Comparison of ENCODE assay signal across 9 cellular contexts in genomic region chr1:26363549-26364448, GRCh38. TPM values are rescaled to one million over a fixed set of nuclear protein-coding genes. Genes with fewer than 3 reads are reported as not detected.
DNase-seq lines count a peak whose midpoint lies in the region; ATAC-seq and TF ChIP-seq lines count a peak whose summit lies in the region.
"Had no signal": no experiment of that assay in that cellular context is flagged by ENCODE, and none has a peak within 500 bp of the region (broad histone marks: within the 10 kb centered on the region; RNA-seq: fewer than 3 reads in every experiment).

No MANE protein-coding gene starts in this region.

- H3K27me3 Mint-ChIP-seq in activated T-helper 17 cell treated with anti-CD3 and anti-CD28 coated beads, Interleukin-2, amount 50 U/mL, for 72 hours: peaks cover 5% of the 10 kb centered on the region

- peaks cover 17% of the 10 kb centered on the region for H3K27me3 ChIP-seq in thoracic aorta (replicated peaks; ENCODE audit: insufficient read depth)

- ATAC-seq in activated T-helper 17 cell treated with anti-CD3 and anti-CD28 coated beads, Interleukin-2, amount 50 U/mL, for 72 hours (replicated peaks): peak; percentile 81
- ATAC-seq in thoracic aorta (ENCODE audit: insufficient number of reproducible peaks, low FRiP score, low read depth): no peak
- no peak for ATAC-seq in GM18502 (IDR thresholded peaks at IDR 0.05; ENCODE audit: poor library complexity, unreplicated experiment)

- H3K36me3 Mint-ChIP-seq in activated T-helper 17 cell treated with anti-CD3 and anti-CD28 coated beads, Interleukin-2, amount 50 U/mL, for 72 hours (ENCODE audit: low read depth): peaks cover 5% of the 10 kb centered on the region

- H3K27ac ChIP-seq in thoracic aorta: no peak overlapping the region

- H3K4me1 ChIP-seq in thoracic aorta (ENCODE audit: control insufficient read depth in 1 of 2, low read depth in 2 of 2): peaks cover 0 to 8% of the 10 kb centered on the region in 2 donors

- H3K4me3 ChIP-seq in foreskin fibroblast (ENCODE audit: low read depth in 1 of 2, low read length in 2 of 2) (no peak overlapping the region), thoracic aorta (no peak overlapping the region)

- TF ChIP-seq CTCF in foreskin fibroblast (IDR thresholded peaks at IDR 0.05; ENCODE audit: low read depth, low read length) (peak; percentile 97), thoracic aorta (IDR thresholded peaks at IDR 0.05) (peak; percentile 74)

- peaks cover 19% of the 10 kb centered on the region for H3K4me1 Mint-ChIP-seq in activated T-helper 17 cell treated with anti-CD3 and anti-CD28 coated beads, Interleukin-2, amount 50 U/mL, for 72 hours

- no peaks in the 10 kb centered on the region for H3K9me3 Mint-ChIP-seq in activated T-helper 17 cell treated with anti-CD3 and anti-CD28 coated beads, Interleukin-2, amount 50 U/mL, for 72 hours

- H3K4me3 Mint-ChIP-seq in activated T-helper 17 cell treated with anti-CD3 and anti-CD28 coated beads, Interleukin-2, amount 50 U/mL, for 72 hours: no peak overlapping the region

- peak; percentile 55 for DNase-seq in DMS114 treated with DMSO at 0.1 percent for 48 hours (lab: John Stamatoyannopoulos, UW; ENCODE audit: unreplicated experiment)
- peak; percentile 92 for DNase-seq in HT-29 (ENCODE audit: low spot score)
- DNase-seq in SHP77 treated with DMSO at 0.1 percent for 48 hours (lab: John Stamatoyannopoulos, UW): peak; percentile 8
- DNase-seq in foreskin fibroblast: peak; percentile 60 to 88
- DNase-seq in occipital lobe (lab: John Stamatoyannopoulos, UW): peak; percentile 13
- peak; percentile 19 for DNase-seq in thoracic aorta (ENCODE audit: low spot score)

- no peaks in the 10 kb centered on the region for H3K36me3 ChIP-seq in thoracic aorta

- H3K27ac Mint-ChIP-seq in activated T-helper 17 cell treated with anti-CD3 and anti-CD28 coated beads, Interleukin-2, amount 50 U/mL, for 72 hours: no peak overlapping the region

- H3K9me3 ChIP-seq in thoracic aorta: no peaks in the 10 kb centered on the region

RNA-seq across cellular contexts. Expression of gene ZNF683, which starts 8.8 kb away (rescaled TPM):
- total RNA-seq in HT-29 (2014; rRNA removed; shearing (Covaris generic)): not detected in 2 replicates
- not detected for total RNA-seq in activated T-helper 17 cell treated with anti-CD3 and anti-CD28 coated beads, Interleukin-2, amount 50 U/mL, for 72 hours
- total RNA-seq in occipital lobe (not detected), thoracic aorta (not detected)

RNA-seq across cellular contexts. Expression of gene CRYBG2, which starts 9.9 kb away (rescaled TPM):
- total RNA-seq in HT-29 (2014; rRNA removed; shearing (Covaris generic)): 32.7 and 49.4 TPM in 2 replicates
- 10 to 100 TPM in 1 of 2 donors, under 1 TPM in 1; 0.37 to 13.6 TPM for total RNA-seq in activated T-helper 17 cell treated with anti-CD3 and anti-CD28 coated beads, Interleukin-2, amount 50 U/mL, for 72 hours
- total RNA-seq in occipital lobe (1.1 TPM), thoracic aorta (not detected)

RNA-seq across cellular contexts. Expression of gene CD52, which starts 46.0 kb away (rescaled TPM):
- 1.5 and 2.1 TPM in 2 replicates for total RNA-seq in HT-29 (2014; rRNA removed; shearing (Covaris generic))
- total RNA-seq in activated T-helper 17 cell treated with anti-CD3 and anti-CD28 coated beads, Interleukin-2, amount 50 U/mL, for 72 hours: 100 to 1,000 TPM; 218 to 542 TPM
- total RNA-seq in occipital lobe: 1.1 TPM
- 1 to 10 TPM in 1 of 2 donors, not detected in 1; 2.7 TPM for total RNA-seq in thoracic aorta

RNA-seq across cellular contexts. Expression of gene LIN28A, which starts 46.8 kb away (rescaled TPM):
- not detected in 2 replicates for total RNA-seq in HT-29 (2014; rRNA removed; shearing (Covaris generic))
- not detected for total RNA-seq in activated T-helper 17 cell treated with anti-CD3 and anti-CD28 coated beads, Interleukin-2, amount 50 U/mL, for 72 hours
- not detected for total RNA-seq in occipital lobe
- not detected for total RNA-seq in thoracic aorta
- total RNA-seq: T-helper 2 cell treated with Interferon-gamma antibody and Interleukin-4, amounts not matched to agents 100 ng/mL and 5 ng/mL, for 36 hours had no signal

RNA-seq across cellular contexts. Expression of gene UBXN11, which starts 57.4 kb away (rescaled TPM):
- 22.0 and 26.8 TPM in 2 replicates for total RNA-seq in HT-29 (2014; rRNA removed; shearing (Covaris generic))
- 10 to 100 TPM; 17.9 to 23.2 TPM for total RNA-seq in activated T-helper 17 cell treated with anti-CD3 and anti-CD28 coated beads, Interleukin-2, amount 50 U/mL, for 72 hours
- total RNA-seq in occipital lobe (5.0 TPM), thoracic aorta (10 to 100 TPM in 1 of 2 donors, 1 to 10 TPM in 1; 9.6 to 23.2 TPM)

Comparison
In these comparisons a context has a peak if more than half of its experiments do, and no peak if none do; other contexts are left out.
1. DNase-seq: peak in every context shown above with its lines; median percentile 92 in HT-29; 74 in foreskin fibroblast; 55 in DMS114 treated with DMSO at 0.1 percent for 48 hours; 19 in thoracic aorta; 13 in occipital lobe; 8 in SHP77 treated with DMSO at 0.1 percent for 48 hours.
2. RNA of gene CD52, which starts 46.0 kb away (total RNA-seq): 218 to 542 TPM in activated T-helper 17 cell treated with anti-CD3 and anti-CD28 coated beads, Interleukin-2, amount 50 U/mL, for 72 hours; 2.7 TPM in thoracic aorta, 1.5 to 2.1 TPM in HT-29 and 1.1 TPM in occipital lobe (single experiment); every median in the first group is over 10 times any median in the second.